1 cellular context compared by ENCODE assay signal in the genomic region with DNA sequence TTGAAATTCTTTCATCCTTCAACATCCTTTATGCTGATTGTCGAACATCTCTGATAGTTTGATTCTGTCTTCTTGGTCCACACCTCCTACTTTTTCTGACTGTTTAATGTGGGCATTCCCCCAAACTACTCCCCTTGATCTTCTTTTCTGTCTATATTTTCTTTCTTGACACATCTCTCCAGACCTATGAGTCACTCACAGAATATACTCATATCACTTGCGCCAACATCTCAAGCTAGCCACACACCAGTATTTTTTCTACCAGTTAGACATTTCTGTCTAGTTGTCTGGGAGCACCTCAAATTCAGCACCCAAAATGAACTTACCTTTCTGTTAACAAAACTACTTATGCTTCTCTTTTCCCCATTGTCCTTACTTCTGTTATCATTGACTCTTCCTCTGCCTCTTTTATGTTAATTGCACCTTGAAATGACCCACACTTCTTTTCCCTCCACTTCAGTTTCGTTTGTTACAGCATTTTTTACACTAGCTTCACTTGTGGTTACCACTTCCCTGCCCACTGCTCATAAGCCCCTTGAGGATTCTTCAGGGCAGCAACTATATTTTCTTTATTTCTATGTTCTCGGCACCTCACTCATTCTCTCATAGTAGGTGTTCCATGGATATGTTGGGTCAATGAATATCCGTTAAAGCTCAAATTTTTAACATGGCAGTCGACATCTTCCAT.
TF ChIP-seq lines count a peak whose summit lies in the region.

No MANE protein-coding gene starts in this region.

TF ChIP-seq in GM23338, 12 proteins besides CTCF, POLR2A, EP300 and RAD21 (continued from another document):
- TF ChIP-seq, protein P1, sequence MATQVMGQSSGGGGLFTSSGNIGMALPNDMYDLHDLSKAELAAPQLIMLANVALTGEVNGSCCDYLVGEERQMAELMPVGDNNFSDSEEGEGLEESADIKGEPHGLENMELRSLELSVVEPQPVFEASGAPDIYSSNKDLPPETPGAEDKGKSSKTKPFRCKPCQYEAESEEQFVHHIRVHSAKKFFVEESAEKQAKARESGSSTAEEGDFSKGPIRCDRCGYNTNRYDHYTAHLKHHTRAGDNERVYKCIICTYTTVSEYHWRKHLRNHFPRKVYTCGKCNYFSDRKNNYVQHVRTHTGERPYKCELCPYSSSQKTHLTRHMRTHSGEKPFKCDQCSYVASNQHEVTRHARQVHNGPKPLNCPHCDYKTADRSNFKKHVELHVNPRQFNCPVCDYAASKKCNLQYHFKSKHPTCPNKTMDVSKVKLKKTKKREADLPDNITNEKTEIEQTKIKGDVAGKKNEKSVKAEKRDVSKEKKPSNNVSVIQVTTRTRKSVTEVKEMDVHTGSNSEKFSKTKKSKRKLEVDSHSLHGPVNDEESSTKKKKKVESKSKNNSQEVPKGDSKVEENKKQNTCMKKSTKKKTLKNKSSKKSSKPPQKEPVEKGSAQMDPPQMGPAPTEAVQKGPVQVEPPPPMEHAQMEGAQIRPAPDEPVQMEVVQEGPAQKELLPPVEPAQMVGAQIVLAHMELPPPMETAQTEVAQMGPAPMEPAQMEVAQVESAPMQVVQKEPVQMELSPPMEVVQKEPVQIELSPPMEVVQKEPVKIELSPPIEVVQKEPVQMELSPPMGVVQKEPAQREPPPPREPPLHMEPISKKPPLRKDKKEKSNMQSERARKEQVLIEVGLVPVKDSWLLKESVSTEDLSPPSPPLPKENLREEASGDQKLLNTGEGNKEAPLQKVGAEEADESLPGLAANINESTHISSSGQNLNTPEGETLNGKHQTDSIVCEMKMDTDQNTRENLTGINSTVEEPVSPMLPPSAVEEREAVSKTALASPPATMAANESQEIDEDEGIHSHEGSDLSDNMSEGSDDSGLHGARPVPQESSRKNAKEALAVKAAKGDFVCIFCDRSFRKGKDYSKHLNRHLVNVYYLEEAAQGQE (IDR thresholded peaks at IDR 0.05; ENCODE audit: unreplicated experiment) = no peak
- TF ChIP-seq JUNB (IDR thresholded peaks at IDR 0.05; ENCODE audit: unreplicated experiment) = no peak
- TF ChIP-seq, protein P2, sequence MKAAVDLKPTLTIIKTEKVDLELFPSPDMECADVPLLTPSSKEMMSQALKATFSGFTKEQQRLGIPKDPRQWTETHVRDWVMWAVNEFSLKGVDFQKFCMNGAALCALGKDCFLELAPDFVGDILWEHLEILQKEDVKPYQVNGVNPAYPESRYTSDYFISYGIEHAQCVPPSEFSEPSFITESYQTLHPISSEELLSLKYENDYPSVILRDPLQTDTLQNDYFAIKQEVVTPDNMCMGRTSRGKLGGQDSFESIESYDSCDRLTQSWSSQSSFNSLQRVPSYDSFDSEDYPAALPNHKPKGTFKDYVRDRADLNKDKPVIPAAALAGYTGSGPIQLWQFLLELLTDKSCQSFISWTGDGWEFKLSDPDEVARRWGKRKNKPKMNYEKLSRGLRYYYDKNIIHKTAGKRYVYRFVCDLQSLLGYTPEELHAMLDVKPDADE (IDR thresholded peaks at IDR 0.05) = no peak
- TF ChIP-seq ZNF114 (CRISPR knock-in tag; IDR thresholded peaks at IDR 0.05) = no peak
- no peak for TF ChIP-seq EZH2phosphoT487 (IDR thresholded peaks at IDR 0.05; ENCODE audit: unreplicated experiment)
- no peak for TF ChIP-seq CREB1 (CRISPR knock-in tag; IDR thresholded peaks at IDR 0.05; ENCODE audit: low read depth)
- no peak for TF ChIP-seq EZH2 (IDR thresholded peaks at IDR 0.05; ENCODE audit: low read depth, unreplicated experiment)
- no peak for TF ChIP-seq NANOG (IDR thresholded peaks at IDR 0.05; ENCODE audit: borderline replicate concordance)
- TF ChIP-seq POLR2AphosphoS5 (IDR thresholded peaks at IDR 0.05; ENCODE audit: low read depth) = no peak
- TF ChIP-seq STAT1 (IDR thresholded peaks at IDR 0.05; ENCODE audit: unreplicated experiment) = no peak
TF ChIP-seq in GM23338: peak in this region for 0.
